Comparison of ENCODE assay signal across 9 cellular contexts in genomic region chr16:77951788-77952187, GRCh38.
DNase-seq lines count a peak whose midpoint lies in the region; ATAC-seq and TF ChIP-seq lines count a peak whose summit lies in the region.
"Had no signal": no experiment of that assay in that cellular context is flagged by ENCODE, and none has a peak within 500 bp of the region (broad histone marks: within the 10 kb centered on the region; RNA-seq: fewer than 3 reads in every experiment).

No MANE protein-coding gene starts in this region.

- H3K4me1 ChIP-seq in A673 (ENCODE audit: insufficient read depth, low read length, poor library complexity, severe bottlenecking) (no peaks in the 10 kb centered on the region), endodermal cell (ENCODE audit: control insufficient read depth, insufficient read depth, low read length) (peaks cover 6% of the 10 kb centered on the region)

- no TSS peak for BruUV-seq in A673 (replicated peaks; lab: Mats Ljungman, UMichigan)

- H3K27me3 Mint-ChIP-seq in endodermal cell (ENCODE audit: insufficient read depth) = peaks cover 2% of the 10 kb centered on the region

- WGBS in endodermal cell (ENCODE audit: insufficient coverage in 1 of 2, insufficient read length in 1 of 2), 2 experiments = 27 to 37% methylated on average over 2 of the region's 2 CpGs

- CTCF ChIA-PET in A673 (lab: Charles Lee) = no interaction called here

- ATAC-seq in GM21576 (IDR thresholded peaks at IDR 0.05; ENCODE audit: unreplicated experiment) = peak; percentile 48
- ATAC-seq in GM21390 (IDR thresholded peaks at IDR 0.05; ENCODE audit: unreplicated experiment) = no peak
- no peak for ATAC-seq in HG03469 (IDR thresholded peaks at IDR 0.05; ENCODE audit: unreplicated experiment)

- TF ChIP-seq CTCF in A673 (conservative IDR thresholded peaks at IDR 0.05; ENCODE audit: low read depth, low read length) (peak; percentile 43; the same call in 1 of the 2 replicates), endodermal cell (conservative IDR thresholded peaks at IDR 0.05) (peak; percentile 82)

- H3K27ac ChIP-seq in A673 (ENCODE audit: low read depth, low read length, poor library complexity, severe bottlenecking) (no peak overlapping the region), endodermal cell (ENCODE audit: low read depth, low read length) (no peak overlapping the region)
- H3K27ac ChIP-seq: skin epidermis had no signal

- DNase-seq in A673 (ENCODE audit: low spot score) = peak; percentile 7
- DNase-seq in NCI-H524 (lab: John Stamatoyannopoulos, UW) = peak; percentile 71 to 91
- DNase-seq in endodermal cell = peak; percentile 67
- DNase-seq in NCI-H2227 treated with DMSO at 0.1 percent for 48 hours (lab: John Stamatoyannopoulos, UW) = no peak
- no peak for DNase-seq in head of caudate nucleus

- H3K9me3 ChIP-seq in A673 (ENCODE audit: low read depth, low read length, poor library complexity, severe bottlenecking) (no peaks in the 10 kb centered on the region), endodermal cell (ENCODE audit: control insufficient read depth, low read length) (no peaks in the 10 kb centered on the region)

- H3K4me1 Mint-ChIP-seq in endodermal cell = peaks cover 23% of the 10 kb centered on the region

- no peaks in the 10 kb centered on the region for H3K27me3 ChIP-seq in A673 (replicated peaks; ENCODE audit: insufficient read depth, low read depth, low read length, poor library complexity)
- H3K27me3 ChIP-seq in endodermal cell (ENCODE audit: control insufficient read depth, insufficient read depth, low read length, poor library complexity, severe bottlenecking) = no peaks in the 10 kb centered on the region

- no peaks in the 10 kb centered on the region for H3K9me3 Mint-ChIP-seq in endodermal cell

- no peak overlapping the region for H3K4me3 Mint-ChIP-seq in endodermal cell

- intact Hi-C loops in A673 (cut with micrococcal nuclease; ENCODE audit: unreplicated experiment) = no loop called here
- intact Hi-C loops in head of caudate nucleus (cut with DNase I) = no loop called here

- H3K36me3 Mint-ChIP-seq in endodermal cell (ENCODE audit: low read depth) = no peaks in the 10 kb centered on the region

- POLR2A ChIA-PET in A673 (lab: Charles Lee; ENCODE audit: low non-redundant PET) = no interaction called here

- H3K9ac ChIP-seq in endodermal cell (ENCODE audit: extremely low read depth, low read length, poor library complexity, severe bottlenecking) = no peak overlapping the region

- H3K4me3 ChIP-seq in A673 (ENCODE audit: low read depth, low read length, poor library complexity, severe bottlenecking) = no peak overlapping the region
- H3K4me3 ChIP-seq in endodermal cell (ENCODE audit: low read length) = no peak overlapping the region
- H3K4me3 ChIP-seq: skin epidermis had no signal

- no peak overlapping the region for H3K27ac Mint-ChIP-seq in endodermal cell

- H3K36me3 ChIP-seq in A673 (ENCODE audit: insufficient read depth, low read length, poor library complexity, severe bottlenecking) (no peaks in the 10 kb centered on the region), endodermal cell (ENCODE audit: control insufficient read depth, insufficient read depth, low read length) (no peaks in the 10 kb centered on the region)

Comparison
In these comparisons a context has a peak if more than half of its experiments do, and no peak if none do; other contexts are left out.
1. DNase-seq: peak in A673 (single experiment), NCI-H524 (2 of 2) and endodermal cell (single experiment); none in NCI-H2227 treated with DMSO at 0.1 percent for 48 hours (single experiment) and head of caudate nucleus (0 of 42).